ENCODE assay signal across 8 cellular contexts in genomic region chr2:172554352-172555271, GRCh38. TPM values are rescaled to one million over a fixed set of nuclear protein-coding genes. Genes with fewer than 3 reads are reported as not detected.
DNase-seq lines count a peak whose midpoint lies in the region; ATAC-seq and TF ChIP-seq lines count a peak whose summit lies in the region.

No MANE protein-coding gene starts in this region.

- intact Hi-C loops in left ventricle myocardium inferior (cut with micrococcal nuclease), result no loop called here
- intact Hi-C loops in left cardiac atrium (cut with DNase I), result no loop called here
- intact Hi-C loops in right lobe of liver (cut with DNase I), result no loop called here

- H3K4me1 Mint-ChIP-seq in activated naive CD8-positive, alpha-beta T cell (ENCODE audit: low read depth), result peaks cover 62% of the 10 kb centered on the region

- H3K36me3 Mint-ChIP-seq in activated naive CD8-positive, alpha-beta T cell, result peaks cover 7% of the 10 kb centered on the region

- H3K27me3 Mint-ChIP-seq in activated naive CD8-positive, alpha-beta T cell, result no peaks in the 10 kb centered on the region

- H3K4me1 ChIP-seq in left ventricle myocardium inferior (peaks cover 41% of the 10 kb centered on the region), right lobe of liver (peaks cover 0 to 4% (median 2%) of the 10 kb centered on the region in 4 donors), upper lobe of left lung (peaks cover 10 to 18% (median 12%) of the 10 kb centered on the region in 4 donors)

- no peaks in the 10 kb centered on the region for H3K9me3 ChIP-seq in left ventricle myocardium inferior (replicated peaks)
- no peaks in the 10 kb centered on the region for H3K9me3 ChIP-seq in right lobe of liver
- H3K9me3 ChIP-seq in upper lobe of left lung, result no peaks in the 10 kb centered on the region

- ATAC-seq in left cardiac atrium (no peak), right lobe of liver (no peak), upper lobe of left lung (ENCODE audit: low FRiP score in 2 of 2) (no peak), HG03039 (IDR thresholded peaks at IDR 0.05; ENCODE audit: unreplicated experiment) (no peak), HG02763 (IDR thresholded peaks at IDR 0.05; ENCODE audit: unreplicated experiment) (no peak)

- H3K4me3 ChIP-seq in left ventricle myocardium inferior, result peak overlapping the region; percentile 92
- peak overlapping the region; percentile 68 to 92 (median 90) for H3K4me3 ChIP-seq in right lobe of liver
- peak overlapping the region; percentile 76 to 97 (median 90) for H3K4me3 ChIP-seq in upper lobe of left lung

- no peak for TF ChIP-seq POLR2A in right lobe of liver (IDR thresholded peaks at IDR 0.05)
- TF ChIP-seq POLR2A in upper lobe of left lung (IDR thresholded peaks at IDR 0.05), result no peak

- peak overlapping the region; percentile 98 for H3K4me3 Mint-ChIP-seq in activated naive CD8-positive, alpha-beta T cell

- H3K27me3 ChIP-seq in left ventricle myocardium inferior (ENCODE audit: low read depth), result no peaks in the 10 kb centered on the region
- H3K27me3 ChIP-seq in right lobe of liver, result no peaks in the 10 kb centered on the region
- H3K27me3 ChIP-seq in upper lobe of left lung, result no peaks in the 10 kb centered on the region

- peak overlapping the region; percentile 78 for H3K27ac Mint-ChIP-seq in activated naive CD8-positive, alpha-beta T cell

- H3K27ac ChIP-seq in left ventricle myocardium inferior (replicated peaks) (peak overlapping the region; percentile 97), right lobe of liver (peak overlapping the region; percentile 88 to 99 (median 97)), upper lobe of left lung (peak overlapping the region in 3 of 4 donors; percentile 92 to 97 (median 93))

- no peak for TF ChIP-seq CTCF in left ventricle myocardium inferior (IDR thresholded peaks at IDR 0.05; ENCODE audit: borderline replicate concordance)
- TF ChIP-seq CTCF in right lobe of liver (IDR thresholded peaks at IDR 0.05), result no peak
- TF ChIP-seq CTCF in upper lobe of left lung (IDR thresholded peaks at IDR 0.05), result no peak

- DNase-seq in left ventricle myocardium inferior (no peak), left cardiac atrium (no peak), right lobe of liver (peak in 1 of 3 donors; percentile 28), upper lobe of left lung (no peak), NCI-H510A (lab: John Stamatoyannopoulos, UW) (no peak)

- no peaks in the 10 kb centered on the region for H3K9me3 Mint-ChIP-seq in activated naive CD8-positive, alpha-beta T cell (ENCODE audit: low read depth)

- 52% methylated on average over 17 of the region's 18 CpGs for WGBS in right lobe of liver (ENCODE audit: insufficient coverage, low coverage, low lambda C conversion rate, missing lambda C conversion rate)
- 58% methylated on average over 18 of the region's 18 CpGs for WGBS in upper lobe of left lung, 2 donors

- H3K36me3 ChIP-seq in left ventricle myocardium inferior, result peaks cover 2% of the 10 kb centered on the region
- no peaks in the 10 kb centered on the region for H3K36me3 ChIP-seq in right lobe of liver
- no peaks in the 10 kb centered on the region for H3K36me3 ChIP-seq in upper lobe of left lung

- no peak for TF ChIP-seq EP300 in upper lobe of left lung (IDR thresholded peaks at IDR 0.05)

RNA-seq across cellular contexts. Expression of gene PDK1, which starts 1.3 kb away (rescaled TPM):
- 51.2 TPM for total RNA-seq in left ventricle myocardium inferior
- total RNA-seq in left cardiac atrium, result 10 to 100 TPM; 24.9 to 48.4 TPM
- total RNA-seq in right lobe of liver, result 10 to 100 TPM in 3 of 6 experiments, 1 to 10 TPM in 3; 5.0 to 34.1 (median 9.6) TPM
- 10 to 100 TPM in 4 of 6 donors, 1 to 10 TPM in 2; 5.6 to 40.9 (median 13.8) TPM for total RNA-seq in upper lobe of left lung
